In the genomic region with DNA sequence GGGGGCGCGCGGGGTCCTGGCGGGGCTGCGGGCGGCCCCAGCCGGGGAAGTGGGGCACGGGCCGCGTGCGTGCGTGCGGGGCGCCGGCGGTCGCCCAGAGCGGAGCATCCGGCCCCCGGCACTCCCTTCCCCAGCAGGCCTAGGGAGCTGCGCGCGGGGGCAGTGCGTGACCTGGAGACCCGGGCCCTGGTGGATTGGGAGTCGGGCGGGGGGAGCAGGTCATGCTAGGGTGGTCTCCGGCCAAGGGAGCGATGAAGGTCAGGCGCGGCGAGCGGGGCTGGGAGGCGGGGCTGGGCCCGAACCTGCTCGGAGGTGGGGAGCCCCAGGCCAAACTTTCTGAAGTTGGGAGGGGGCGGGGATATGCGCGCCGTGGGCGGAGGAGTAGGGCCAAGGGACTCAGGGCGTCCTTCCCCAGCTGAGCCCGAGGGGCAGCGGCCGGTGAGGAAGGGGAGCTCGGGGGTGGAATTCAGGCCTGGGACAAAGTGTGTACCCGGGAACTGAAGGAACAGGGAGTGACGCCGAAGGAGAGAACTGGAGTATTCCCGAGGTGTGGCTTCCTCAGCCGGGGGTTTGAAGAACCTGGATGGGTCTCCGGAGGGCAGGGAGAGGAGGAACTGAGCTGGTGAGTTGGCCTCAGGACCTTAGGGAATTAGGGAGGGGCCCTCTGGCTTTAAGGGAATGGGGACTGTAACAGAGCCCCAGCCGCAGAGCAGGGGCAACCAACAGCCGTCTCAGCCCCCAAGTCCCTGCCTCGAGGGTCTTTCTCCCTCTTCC, we compare ENCODE assay signal across 8 cellular contexts. TPM values are rescaled to one million over a fixed set of nuclear protein-coding genes. Genes with fewer than 3 reads are reported as not detected.
DNase-seq lines count a peak whose midpoint lies in the region; TF ChIP-seq lines count a peak whose summit lies in the region.

No MANE protein-coding gene starts in this region.

- H3K27ac Mint-ChIP-seq in activated T-helper 1 cell treated with anti-CD3 and anti-CD28 coated beads, Interleukin-12 subunit alpha, Interleukin-12 subunit beta, Interleukin-2, Interleukin-4 antibody, amounts not matched to agents 30 ng/mL and 10 ng/mL and 1 ng/mL, durations not matched to agents 14 hours and 24 hours and 36 hours, result peak overlapping the region; percentile 78

- H3K79me1 ChIP-seq in trophoblast cell (ENCODE audit: low read length), result peaks cover 12% of the 10 kb centered on the region

- H3K4me1 ChIP-seq in GM23248 (ENCODE audit: insufficient read depth) (peaks cover 18% of the 10 kb centered on the region), trophoblast cell (ENCODE audit: control insufficient read depth in 1 of 2, insufficient read depth in 2 of 2, low read length in 2 of 2) (peaks cover 14 to 15% of the 10 kb centered on the region in 2 experiments)

- H2BK12ac ChIP-seq in trophoblast cell (ENCODE audit: low read length), result no peak overlapping the region

- H3K14ac ChIP-seq in trophoblast cell (ENCODE audit: low read length), result peak overlapping the region; percentile 95

- no peaks in the 10 kb centered on the region for H4K20me1 ChIP-seq in GM23248 (ENCODE audit: insufficient read depth)

- no peak for TF ChIP-seq CTCF in GM12875 (IDR thresholded peaks at IDR 0.05; ENCODE audit: borderline replicate concordance, insufficient read depth, low read depth, low read length)

- peak overlapping the region; percentile 96 for H3K18ac ChIP-seq in trophoblast cell (ENCODE audit: low read length)

- peaks cover 2% of the 10 kb centered on the region for H3K27me3 Mint-ChIP-seq in activated T-helper 1 cell treated with anti-CD3 and anti-CD28 coated beads, Interleukin-12 subunit alpha, Interleukin-12 subunit beta, Interleukin-2, Interleukin-4 antibody, amounts not matched to agents 30 ng/mL and 10 ng/mL and 1 ng/mL, durations not matched to agents 14 hours and 24 hours and 36 hours (ENCODE audit: insufficient read depth)

- H3F3A ChIP-seq in GM23248 (ENCODE audit: insufficient read depth), result peaks cover 13% of the 10 kb centered on the region; the same call in 1 of the 2 replicates

- 0 to 3% methylated on average over 20 to 51 of the region's 55 CpGs for WGBS in GM23248 (ENCODE audit: low coverage in 1 of 2, low lambda C conversion rate in 2 of 2, missing lambda C conversion rate in 2 of 2), 2 experiments
- WGBS in trophoblast cell (ENCODE audit: extremely low coverage, insufficient coverage, insufficient read length), result no CpG with 5 or more reads among the region's 55 CpGs

- H3K79me2 ChIP-seq in GM23248 (ENCODE audit: insufficient read depth) (peaks cover 48% of the 10 kb centered on the region), trophoblast cell (ENCODE audit: control insufficient read depth, insufficient read depth, low read length, poor library complexity) (peaks cover 8% of the 10 kb centered on the region)

- no peak overlapping the region for H3K23ac ChIP-seq in trophoblast cell (ENCODE audit: low read length)

- peak overlapping the region; percentile 91 for H4K8ac ChIP-seq in trophoblast cell (ENCODE audit: low read depth, low read length)

- no peaks in the 10 kb centered on the region for H3K9me3 ChIP-seq in GM23248 (ENCODE audit: low read depth)
- H3K9me3 ChIP-seq in trophoblast cell (ENCODE audit: insufficient read depth, low read depth, low read length), result no peaks in the 10 kb centered on the region

- peak overlapping the region; percentile 94 for H2AFZ ChIP-seq in GM23248
- H2AFZ ChIP-seq in trophoblast cell (ENCODE audit: insufficient read depth, low read length, poor library complexity), result peak overlapping the region; percentile 83

- H3K4me1 Mint-ChIP-seq in activated T-helper 1 cell treated with anti-CD3 and anti-CD28 coated beads, Interleukin-12 subunit alpha, Interleukin-12 subunit beta, Interleukin-2, Interleukin-4 antibody, amounts not matched to agents 30 ng/mL and 10 ng/mL and 1 ng/mL, durations not matched to agents 14 hours and 24 hours and 36 hours (ENCODE audit: low read depth), result peaks cover 39% of the 10 kb centered on the region

- peak overlapping the region; percentile 91 for H3K9ac ChIP-seq in GM23248
- peak overlapping the region; percentile 70 for H3K9ac ChIP-seq in trophoblast cell (ENCODE audit: low read length)

- peak overlapping the region; percentile 38 for H3K4ac ChIP-seq in trophoblast cell (ENCODE audit: low read depth, low read length)

- no peaks in the 10 kb centered on the region for H3K9me3 Mint-ChIP-seq in activated T-helper 1 cell treated with anti-CD3 and anti-CD28 coated beads, Interleukin-12 subunit alpha, Interleukin-12 subunit beta, Interleukin-2, Interleukin-4 antibody, amounts not matched to agents 30 ng/mL and 10 ng/mL and 1 ng/mL, durations not matched to agents 14 hours and 24 hours and 36 hours

- intact Hi-C loops in activated T-helper 1 cell treated with anti-CD3 and anti-CD28 coated beads, Interleukin-12 subunit alpha, Interleukin-12 subunit beta, Interleukin-2, Interleukin-4 antibody, amounts not matched to agents 30 ng/mL and 10 ng/mL and 1 ng/mL, durations not matched to agents 14 hours and 24 hours and 36 hours (cut with micrococcal nuclease), result loop anchor here (1.0 kb wide), 2 partner anchors 51 to 146 kb away; partner anchors contain the start of gene LRRC59

- H3K9me2 ChIP-seq in GM23248 (ENCODE audit: insufficient read depth), result no peaks in the 10 kb centered on the region

- DNase-seq in GM23248 (peak; percentile 57), LoVo (ENCODE audit: low spot score) (peak; percentile 17), glomerular visceral epithelial cell (ENCODE audit: extremely low spot score) (peak; percentile 35), trophoblast cell (peak in 1 of 2 donors; percentile 46), NCI-H1105 (lab: John Stamatoyannopoulos, UW) (no peak), NCI-H1092 treated with DMSO at 0.1 percent for 48 hours (lab: John Stamatoyannopoulos, UW) (no peak)
- DNase-seq in activated T-helper 1 cell treated with anti-CD3 and anti-CD28 coated beads, Interleukin-12 subunit alpha, Interleukin-12 subunit beta, Interleukin-2, Interleukin-4 antibody, amounts not matched to agents 30 ng/mL and 10 ng/mL and 1 ng/mL, durations not matched to agents 14 hours and 24 hours and 36 hours (ENCODE audit: low spot score), result peak; percentile 41

- peak overlapping the region; percentile 75 for H4K12ac ChIP-seq in trophoblast cell (ENCODE audit: low read depth, low read length)

- no peaks in the 10 kb centered on the region for H3K27me3 ChIP-seq in GM23248 (replicated peaks; ENCODE audit: insufficient read depth)
- H3K27me3 ChIP-seq in trophoblast cell (ENCODE audit: insufficient read depth, low read length), result no peaks in the 10 kb centered on the region

- H3K36me3 Mint-ChIP-seq in activated T-helper 1 cell treated with anti-CD3 and anti-CD28 coated beads, Interleukin-12 subunit alpha, Interleukin-12 subunit beta, Interleukin-2, Interleukin-4 antibody, amounts not matched to agents 30 ng/mL and 10 ng/mL and 1 ng/mL, durations not matched to agents 14 hours and 24 hours and 36 hours (ENCODE audit: low read depth), result peaks cover under 1% of the 10 kb centered on the region

- H2BK5ac ChIP-seq in trophoblast cell (ENCODE audit: low read depth, low read length, poor library complexity), result peak overlapping the region; percentile 67

- in situ Hi-C loops in GM23248 (cut with MboI), result no loop called here

- peak overlapping the region; percentile 94 for H3K4me3 Mint-ChIP-seq in activated T-helper 1 cell treated with anti-CD3 and anti-CD28 coated beads, Interleukin-12 subunit alpha, Interleukin-12 subunit beta, Interleukin-2, Interleukin-4 antibody, amounts not matched to agents 30 ng/mL and 10 ng/mL and 1 ng/mL, durations not matched to agents 14 hours and 24 hours and 36 hours

- H3K4me3 ChIP-seq in GM12875 (ENCODE audit: low read depth, low read length), result peak overlapping the region; percentile 70
- peak overlapping the region; percentile 75 for H3K4me3 ChIP-seq in GM23248
- peak overlapping the region; percentile 92 for H3K4me3 ChIP-seq in trophoblast cell (ENCODE audit: low read depth, low read length)

- peak overlapping the region; percentile 78 for H4K91ac ChIP-seq in trophoblast cell (ENCODE audit: low read depth, low read length)

- H3K4me2 ChIP-seq in GM23248 (ENCODE audit: unreplicated experiment), result peak overlapping the region; percentile 52
- H3K4me2 ChIP-seq in trophoblast cell (ENCODE audit: low read length), result peak overlapping the region; percentile 83

- H3K27ac ChIP-seq in GM23248, result no peak overlapping the region
- peak overlapping the region; percentile 74 for H3K27ac ChIP-seq in trophoblast cell (ENCODE audit: low read depth, low read length)

- peak overlapping the region; percentile 42 for H2AK5ac ChIP-seq in trophoblast cell (ENCODE audit: low read length)

- peak overlapping the region; percentile 5 for H2BK120ac ChIP-seq in trophoblast cell (ENCODE audit: insufficient read depth, low read length, poor library complexity)

- no peaks in the 10 kb centered on the region for H3K36me3 ChIP-seq in GM23248 (ENCODE audit: low read depth)
- no peaks in the 10 kb centered on the region for H3K36me3 ChIP-seq in trophoblast cell (ENCODE audit: control insufficient read depth in 1 of 2, insufficient read depth in 2 of 2, low read length in 2 of 2)

RNA-seq across cellular contexts. Expression of gene XYLT2, which starts 0.6 kb away (rescaled TPM):
- 43.6 and 70.1 TPM in 2 replicates for total RNA-seq in GM23248 (2014; rRNA removed; shearing (Covaris generic))
- 25.3 and 27.3 TPM in 2 replicates for polyA plus RNA-seq in GM23248 (2016; fragmentation: Nextera tagmentation; extraction: Ambion mirVana)
- total RNA-seq in activated T-helper 1 cell treated with anti-CD3 and anti-CD28 coated beads, Interleukin-12 subunit alpha, Interleukin-12 subunit beta, Interleukin-2, Interleukin-4 antibody, amounts not matched to agents 30 ng/mL and 10 ng/mL and 1 ng/mL, durations not matched to agents 14 hours and 24 hours and 36 hours, result 63.0 and 63.9 TPM in 2 replicates
- 11.4 and 11.5 TPM in 2 replicates for polyA plus RNA-seq in trophoblast cell (2013)

RNA-seq across cellular contexts. Expression of gene MRPL27, which starts 26.5 kb away (rescaled TPM):
- total RNA-seq in GM23248 (2014; rRNA removed; shearing (Covaris generic)), result 49.3 and 57.9 TPM in 2 replicates
- polyA plus RNA-seq in GM23248 (2016; fragmentation: Nextera tagmentation; extraction: Ambion mirVana), result 115 and 120 TPM in 2 replicates
- total RNA-seq in activated T-helper 1 cell treated with anti-CD3 and anti-CD28 coated beads, Interleukin-12 subunit alpha, Interleukin-12 subunit beta, Interleukin-2, Interleukin-4 antibody, amounts not matched to agents 30 ng/mL and 10 ng/mL and 1 ng/mL, durations not matched to agents 14 hours and 24 hours and 36 hours, result 73.4 and 78.7 TPM in 2 replicates
- polyA plus RNA-seq in trophoblast cell (2013), result 64.2 and 66.2 TPM in 2 replicates

RNA-seq across cellular contexts. Expression of gene EME1, which starts 26.5 kb away (rescaled TPM):
- total RNA-seq in GM23248 (2014; rRNA removed; shearing (Covaris generic)), result 1.1 and 4.3 TPM in 2 replicates
- 3.8 and 4.1 TPM in 2 replicates for polyA plus RNA-seq in GM23248 (2016; fragmentation: Nextera tagmentation; extraction: Ambion mirVana)
- 27.7 and 32.9 TPM in 2 replicates for total RNA-seq in activated T-helper 1 cell treated with anti-CD3 and anti-CD28 coated beads, Interleukin-12 subunit alpha, Interleukin-12 subunit beta, Interleukin-2, Interleukin-4 antibody, amounts not matched to agents 30 ng/mL and 10 ng/mL and 1 ng/mL, durations not matched to agents 14 hours and 24 hours and 36 hours
- polyA plus RNA-seq in trophoblast cell (2013), result 9.1 and 9.8 TPM in 2 replicates

RNA-seq across cellular contexts. Expression of gene LRRC59, which starts 50.8 kb away (rescaled TPM):
- 144 and 164 TPM in 2 replicates for total RNA-seq in GM23248 (2014; rRNA removed; shearing (Covaris generic))
- polyA plus RNA-seq in GM23248 (2016; fragmentation: Nextera tagmentation; extraction: Ambion mirVana), result 110 and 111 TPM in 2 replicates
- 113 and 116 TPM in 2 replicates for total RNA-seq in activated T-helper 1 cell treated with anti-CD3 and anti-CD28 coated beads, Interleukin-12 subunit alpha, Interleukin-12 subunit beta, Interleukin-2, Interleukin-4 antibody, amounts not matched to agents 30 ng/mL and 10 ng/mL and 1 ng/mL, durations not matched to agents 14 hours and 24 hours and 36 hours
- polyA plus RNA-seq in trophoblast cell (2013), result 135 and 138 TPM in 2 replicates

Comparison
In these comparisons a context has a peak if more than half of its experiments do, and no peak if none do; other contexts are left out.
1. DNase-seq: peak in GM23248 (single experiment), LoVo (single experiment), activated T-helper 1 cell treated with anti-CD3 and anti-CD28 coated beads, Interleukin-12 subunit alpha, Interleukin-12 subunit beta, Interleukin-2, Interleukin-4 antibody, amounts not matched to agents 30 ng/mL and 10 ng/mL and 1 ng/mL, durations not matched to agents 14 hours and 24 hours and 36 hours (single experiment) and glomerular visceral epithelial cell (single experiment); none in NCI-H1105 (single experiment) and NCI-H1092 treated with DMSO at 0.1 percent for 48 hours (single experiment).
2. Peak in every context shown above with its lines, with median percentiles within 50 percentile points of each other: H3K4me3 ChIP-seq.